Comparison of ENCODE assay signal across 8 cellular contexts in genomic region chr12:49369723-49370145, GRCh38. TPM values are rescaled to one million over a fixed set of nuclear protein-coding genes. Genes with fewer than 3 reads are reported as not detected.
A peak's percentile ranks its signal among the peaks of the same experiment; 100 is the strongest.
DNase-seq lines count a peak whose midpoint lies in the region; ATAC-seq and TF ChIP-seq lines count a peak whose summit lies in the region.

No MANE protein-coding gene starts in this region.

- DNase-seq in NCI-H2081 (lab: John Stamatoyannopoulos, UW) (peak; percentile 13 to 50), NCI-H2081 treated with DMSO at 0.1 percent for 48 hours (lab: John Stamatoyannopoulos, UW) (no peak), HT-29 (ENCODE audit: low spot score) (peak; percentile 60), fibroblast of gingiva (ENCODE audit: low read depth) (peak; percentile 19)
- peak; percentile 32 for DNase-seq in stimulated activated CD4-positive, alpha-beta T cell treated with anti-CD3 and anti-CD28 coated beads, Interleukin-4, amount 100 ng/mL, for 1 hour

- ATAC-seq in GM19467 (IDR thresholded peaks at IDR 0.05; ENCODE audit: unreplicated experiment) (peak; percentile 33), SK-N-SH treated with all-trans-retinoic acid at 6 μM for 48 hours (peak; percentile 11), HG03460 (IDR thresholded peaks at IDR 0.05; ENCODE audit: unreplicated experiment) (no peak)

TF ChIP-seq in SK-N-SH treated with all-trans-retinoic acid at 6 μM for 48 hours, 23 proteins besides CTCF, POLR2A, EP300 and RAD21:
- TF ChIP-seq ZNF565 (CRISPR knock-in tag; conservative IDR thresholded peaks at IDR 0.05; ENCODE audit: low read depth) (no peak), BACH2 (CRISPR knock-in tag; IDR thresholded peaks at IDR 0.05; ENCODE audit: borderline replicate concordance) (no peak), RARB (CRISPR knock-in tag; IDR thresholded peaks at IDR 0.05) (no peak), ZFP30 (CRISPR knock-in tag; IDR thresholded peaks at IDR 0.05) (no peak), ISL1 (CRISPR knock-in tag; IDR thresholded peaks at IDR 0.05) (no peak), GLIS3 (CRISPR knock-in tag; IDR thresholded peaks at IDR 0.05) (no peak), TSHZ2 (CRISPR knock-in tag; IDR thresholded peaks at IDR 0.05) (no peak), ZC3H10 (CRISPR knock-in tag; IDR thresholded peaks at IDR 0.05) (no peak), POU6F1 (CRISPR knock-in tag; IDR thresholded peaks at IDR 0.05; ENCODE audit: borderline replicate concordance, low read depth) (no peak), SNAI2 (CRISPR knock-in tag; IDR thresholded peaks at IDR 0.05) (no peak), ZFP3 (CRISPR knock-in tag; IDR thresholded peaks at IDR 0.05) (no peak), ZNF8 (CRISPR knock-in tag; IDR thresholded peaks at IDR 0.05) (no peak), OSR1 (CRISPR knock-in tag; IDR thresholded peaks at IDR 0.05) (no peak), ESRRG (CRISPR knock-in tag; IDR thresholded peaks at IDR 0.05) (no peak), CSDC2 (CRISPR knock-in tag; IDR thresholded peaks at IDR 0.05) (no peak)

RNA-seq across cellular contexts. Expression of gene SPATS2, which starts 2.5 kb away (rescaled TPM):
- total RNA-seq in HT-29 (2014; rRNA removed; shearing (Covaris generic)): 11.5 and 16.3 TPM in 2 replicates

RNA-seq across cellular contexts. Expression of gene DNAJC22, which starts 23.0 kb away (rescaled TPM):
- 8.2 and 9.2 TPM in 2 replicates for total RNA-seq in HT-29 (2014; rRNA removed; shearing (Covaris generic))

RNA-seq across cellular contexts. Expression of gene C1QL4, which starts 32.7 kb away (rescaled TPM):
- not detected in 2 replicates for total RNA-seq in HT-29 (2014; rRNA removed; shearing (Covaris generic))

RNA-seq across cellular contexts. Expression of gene TROAP, which starts 46.7 kb away (rescaled TPM):
- total RNA-seq in HT-29 (2014; rRNA removed; shearing (Covaris generic)): 65.3 and 71.4 TPM in 2 replicates
